ENCODE assay signal across 10 cellular contexts in the genomic region with DNA sequence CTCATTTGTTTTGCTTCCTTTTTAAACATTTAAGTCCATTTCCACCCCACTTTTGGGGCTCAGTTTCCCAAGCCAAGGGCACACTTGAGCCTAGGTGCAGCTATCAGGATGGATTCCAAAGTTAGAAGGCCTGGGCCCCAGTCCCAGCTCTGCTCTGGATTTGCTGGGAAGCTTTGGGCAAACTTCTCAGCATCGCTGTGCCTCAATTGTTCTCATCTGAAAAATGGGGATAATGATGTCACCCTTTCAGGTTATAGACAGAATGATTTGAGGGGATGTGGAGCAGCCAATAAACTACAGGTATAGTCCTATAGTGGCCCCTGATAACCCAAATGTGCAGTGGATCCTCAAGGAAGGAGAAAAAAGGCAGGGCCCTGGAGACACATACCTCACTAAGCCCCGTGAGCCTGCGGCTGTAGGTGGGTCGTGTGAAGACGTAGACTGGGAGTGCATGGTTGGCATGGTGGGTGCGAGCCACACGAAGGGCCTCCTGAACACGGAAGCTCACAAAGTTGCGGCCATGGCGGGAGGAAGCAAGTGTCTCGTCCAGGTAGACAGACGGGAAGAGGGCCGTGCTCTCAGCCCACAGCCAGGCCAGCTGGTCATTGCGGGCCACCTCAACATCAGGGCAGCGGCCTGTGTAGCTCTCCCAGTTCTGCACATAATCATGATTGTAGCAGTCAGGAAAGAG. TPM values are rescaled to one million over a fixed set of nuclear protein-coding genes. Genes with fewer than 3 reads are reported as not detected.
DNase-seq lines count a peak whose midpoint lies in the region; ATAC-seq and TF ChIP-seq lines count a peak whose summit lies in the region.
"Had no signal": no experiment of that assay in that cellular context is flagged by ENCODE, and none has a peak within 500 bp of the region (broad histone marks: within the 10 kb centered on the region; RNA-seq: fewer than 3 reads in every experiment).

No MANE protein-coding gene starts in this region.

- no peak for ATAC-seq in psoas muscle

- H3K9me3 Mint-ChIP-seq in CD8-positive, alpha-beta memory T cell: no peaks in the 10 kb centered on the region

- no peak overlapping the region for H3K4me3 ChIP-seq in CD8-positive, alpha-beta memory T cell (ENCODE audit: low read length)
- H3K4me3 ChIP-seq in left ventricle myocardium inferior (peak overlapping the region; percentile 86), psoas muscle (peak overlapping the region; percentile 90), foreskin fibroblast (ENCODE audit: low read depth in 1 of 2, low read length in 2 of 2) (no peak overlapping the region)

- DNase-seq in CD8-positive, alpha-beta memory T cell: no peak
- no peak for DNase-seq in left ventricle myocardium inferior
- peak in 1 of 2 donors; percentile 10 for DNase-seq in psoas muscle
- no peak for DNase-seq in stimulated activated CD4-positive, alpha-beta T cell treated with anti-CD3 and anti-CD28 coated beads, Interleukin-1b, Interleukin-23, amount 100 ng/mL, for 48 hours
- no peak for DNase-seq in foreskin fibroblast
- no peak for DNase-seq in HuH-7.5 (ENCODE audit: low spot score)
- no peak for DNase-seq in NCI-H2171 treated with DMSO at 0.1 percent for 48 hours (lab: John Stamatoyannopoulos, UW)
- DNase-seq: NCI-H446 treated with DMSO at 0.1 percent for 48 hours, trophoblast cell had no signal

- CTCF ChIA-PET in CD8-positive, alpha-beta memory T cell (lab: Charles Lee): interaction anchor here (1.1 to 3.1 kb wide), 3 partner anchors 9 to 21 kb away, joined by 3 to 16 read pairs (median 8); a partner anchor contains a TSS

- intact Hi-C loops in left ventricle myocardium inferior (cut with micrococcal nuclease) (no loop called here), psoas muscle (cut with DNase I) (no loop called here)

- H3K27me3 ChIP-seq in CD8-positive, alpha-beta memory T cell (ENCODE audit: insufficient read depth, low read length, poor library complexity, severe bottlenecking): no peaks in the 10 kb centered on the region
- H3K27me3 ChIP-seq in left ventricle myocardium inferior (ENCODE audit: low read depth) (no peaks in the 10 kb centered on the region), psoas muscle (ENCODE audit: insufficient read depth in 3 of 3, low read length in 2 of 3) (no peaks in the 10 kb centered on the region)

- peaks cover 35% of the 10 kb centered on the region for H3K4me1 ChIP-seq in CD8-positive, alpha-beta memory T cell (ENCODE audit: insufficient read depth, low read length)
- H3K4me1 ChIP-seq in left ventricle myocardium inferior: peaks cover 97% of the 10 kb centered on the region
- peaks cover 55% of the 10 kb centered on the region for H3K4me1 ChIP-seq in psoas muscle

- peak overlapping the region in 5 of 8 donors; percentile 29 to 75 (median 56) for H3K27ac Mint-ChIP-seq in CD8-positive, alpha-beta memory T cell

- peaks cover 38 to 64% (median 50%) of the 10 kb centered on the region in 3 donors for H3K4me1 Mint-ChIP-seq in CD8-positive, alpha-beta memory T cell

- H3K36me3 Mint-ChIP-seq in CD8-positive, alpha-beta memory T cell: peaks cover 0 to 3% (median 2%) of the 10 kb centered on the region in 3 donors

- POLR2A ChIA-PET in CD8-positive, alpha-beta memory T cell (lab: Charles Lee): interaction anchor here (1.3 to 5.2 kb wide), 2 partner anchors 20 to 27 kb away, joined by 4 to 31 read pairs; a partner anchor contains a TSS

- H3K4me3 Mint-ChIP-seq in CD8-positive, alpha-beta memory T cell: peak overlapping the region in 6 of 7 donors; percentile 54 to 94 (median 81)

- H3K27ac ChIP-seq in CD8-positive, alpha-beta memory T cell (ENCODE audit: low read depth, low read length): no peak overlapping the region
- H3K27ac ChIP-seq in left ventricle myocardium inferior (replicated peaks) (peak overlapping the region; percentile 99), psoas muscle (no peak overlapping the region)

- peaks cover 0 to 3% of the 10 kb centered on the region in 2 donors for H3K27me3 Mint-ChIP-seq in CD8-positive, alpha-beta memory T cell

- H3K9me3 ChIP-seq in CD8-positive, alpha-beta memory T cell (ENCODE audit: low read length): no peaks in the 10 kb centered on the region
- H3K9me3 ChIP-seq in left ventricle myocardium inferior (replicated peaks) (no peaks in the 10 kb centered on the region), psoas muscle (no peaks in the 10 kb centered on the region)

- H3K36me3 ChIP-seq in CD8-positive, alpha-beta memory T cell (ENCODE audit: insufficient read depth, low read length): no peaks in the 10 kb centered on the region
- H3K36me3 ChIP-seq in left ventricle myocardium inferior (peaks cover 45% of the 10 kb centered on the region), psoas muscle (ENCODE audit: insufficient read depth in 1 of 2, low read depth in 1 of 2) (peaks cover 0 to 42% of the 10 kb centered on the region in 2 donors)

- 67 to 83% (median 74%) methylated on average over 15 of the region's 15 CpGs for WGBS in psoas muscle, 3 donors

- TF ChIP-seq CTCF in left ventricle myocardium inferior (IDR thresholded peaks at IDR 0.05; ENCODE audit: borderline replicate concordance) (no peak), psoas muscle (IDR thresholded peaks at IDR 0.05) (no peak), foreskin fibroblast (IDR thresholded peaks at IDR 0.05; ENCODE audit: low read depth, low read length) (no peak)

TF ChIP-seq in PFSK-1, 5 proteins besides CTCF, POLR2A, EP300 and RAD21:
- TF ChIP-seq TAF1 (IDR thresholded peaks at IDR 0.05; ENCODE audit: borderline replicate concordance, insufficient read depth, low read length) (no peak), FOXP2 (optimal IDR thresholded peaks at IDR 0.05; ENCODE audit: borderline replicate concordance, extremely low read depth, extremely low read length, insufficient read depth) (no peak), POLR2AphosphoS5 (IDR thresholded peaks at IDR 0.05; ENCODE audit: low read depth, low read length) (0 out of 2 replicates have a peak, but pooled peaks have one; percentile 17), SIN3A (IDR thresholded peaks at IDR 0.05; ENCODE audit: borderline replicate concordance, insufficient read depth, low read length) (no peak)
- TF ChIP-seq, protein P1, sequence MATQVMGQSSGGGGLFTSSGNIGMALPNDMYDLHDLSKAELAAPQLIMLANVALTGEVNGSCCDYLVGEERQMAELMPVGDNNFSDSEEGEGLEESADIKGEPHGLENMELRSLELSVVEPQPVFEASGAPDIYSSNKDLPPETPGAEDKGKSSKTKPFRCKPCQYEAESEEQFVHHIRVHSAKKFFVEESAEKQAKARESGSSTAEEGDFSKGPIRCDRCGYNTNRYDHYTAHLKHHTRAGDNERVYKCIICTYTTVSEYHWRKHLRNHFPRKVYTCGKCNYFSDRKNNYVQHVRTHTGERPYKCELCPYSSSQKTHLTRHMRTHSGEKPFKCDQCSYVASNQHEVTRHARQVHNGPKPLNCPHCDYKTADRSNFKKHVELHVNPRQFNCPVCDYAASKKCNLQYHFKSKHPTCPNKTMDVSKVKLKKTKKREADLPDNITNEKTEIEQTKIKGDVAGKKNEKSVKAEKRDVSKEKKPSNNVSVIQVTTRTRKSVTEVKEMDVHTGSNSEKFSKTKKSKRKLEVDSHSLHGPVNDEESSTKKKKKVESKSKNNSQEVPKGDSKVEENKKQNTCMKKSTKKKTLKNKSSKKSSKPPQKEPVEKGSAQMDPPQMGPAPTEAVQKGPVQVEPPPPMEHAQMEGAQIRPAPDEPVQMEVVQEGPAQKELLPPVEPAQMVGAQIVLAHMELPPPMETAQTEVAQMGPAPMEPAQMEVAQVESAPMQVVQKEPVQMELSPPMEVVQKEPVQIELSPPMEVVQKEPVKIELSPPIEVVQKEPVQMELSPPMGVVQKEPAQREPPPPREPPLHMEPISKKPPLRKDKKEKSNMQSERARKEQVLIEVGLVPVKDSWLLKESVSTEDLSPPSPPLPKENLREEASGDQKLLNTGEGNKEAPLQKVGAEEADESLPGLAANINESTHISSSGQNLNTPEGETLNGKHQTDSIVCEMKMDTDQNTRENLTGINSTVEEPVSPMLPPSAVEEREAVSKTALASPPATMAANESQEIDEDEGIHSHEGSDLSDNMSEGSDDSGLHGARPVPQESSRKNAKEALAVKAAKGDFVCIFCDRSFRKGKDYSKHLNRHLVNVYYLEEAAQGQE (IDR thresholded peaks at IDR 0.05; ENCODE audit: insufficient read depth in 1 of 2, low read depth in 2 of 2, low read length in 2 of 2): no peak

RNA-seq across cellular contexts. Expression of a gene that starts 3.2 kb away (rescaled TPM):
- total RNA-seq in CD8-positive, alpha-beta memory T cell: 10 to 100 TPM; 13.7 to 13.9 TPM
- 10.8 TPM for polyA plus RNA-seq in CD8-positive, alpha-beta memory T cell
- 61.4 TPM for polyA plus RNA-seq in PFSK-1 (2012; ENCODE audit: insufficient read length, low read depth)
- total RNA-seq in left ventricle myocardium inferior: 38.9 TPM
- total RNA-seq in psoas muscle: 10 to 100 TPM; 20.6 to 42.8 (median 25.6) TPM
- polyA plus RNA-seq in psoas muscle: 10 to 100 TPM; 25.3 to 61.7 (median 41.8) TPM

RNA-seq across cellular contexts. Expression of a gene that starts 8.7 kb away (rescaled TPM):
- 10 to 100 TPM; 31.4 to 36.6 TPM for total RNA-seq in CD8-positive, alpha-beta memory T cell
- 52.9 TPM for polyA plus RNA-seq in CD8-positive, alpha-beta memory T cell
- polyA plus RNA-seq in PFSK-1 (2012; ENCODE audit: insufficient read length, low read depth): 46.1 TPM
- 32.9 TPM for total RNA-seq in left ventricle myocardium inferior
- total RNA-seq in psoas muscle: 10 to 100 TPM; 31.5 to 43.6 (median 33.7) TPM
- 100 to 1,000 TPM in 1 of 3 donors, 10 to 100 TPM in 2; 38.0 to 100 (median 84.9) TPM for polyA plus RNA-seq in psoas muscle

RNA-seq across cellular contexts. Expression of a gene that starts 16.0 kb away (rescaled TPM):
- under 1 TPM in 1 of 2 experiments, not detected in 1; 0.13 TPM for total RNA-seq in CD8-positive, alpha-beta memory T cell
- polyA plus RNA-seq in CD8-positive, alpha-beta memory T cell: 0.81 TPM
- 13.1 TPM for polyA plus RNA-seq in PFSK-1 (2012; ENCODE audit: insufficient read length, low read depth)
- total RNA-seq in left ventricle myocardium inferior (52.2 TPM), psoas muscle (10 to 100 TPM in 3 of 4 donors, 1 to 10 TPM in 1; 8.5 to 20.8 (median 13.7) TPM)
- 10 to 100 TPM in 2 of 3 donors, 1 to 10 TPM in 1; 9.5 to 15.1 (median 13.8) TPM for polyA plus RNA-seq in psoas muscle

RNA-seq across cellular contexts. Expression of a gene that starts 20.1 kb away (rescaled TPM):
- total RNA-seq in CD8-positive, alpha-beta memory T cell: 1 to 10 TPM; 7.7 to 8.4 TPM
- polyA plus RNA-seq in CD8-positive, alpha-beta memory T cell: 3.6 TPM
- polyA plus RNA-seq in PFSK-1 (2012; ENCODE audit: insufficient read length, low read depth): 3.8 TPM
- total RNA-seq in left ventricle myocardium inferior (1.2 TPM), psoas muscle (1 to 10 TPM in 1 of 4 donors, under 1 TPM in 3; 0.28 to 2.1 (median 0.65) TPM)
- polyA plus RNA-seq in psoas muscle: 1 to 10 TPM in 2 of 3 donors, under 1 TPM in 1; 0.23 to 3.4 (median 1.2) TPM

RNA-seq across cellular contexts. Expression of a gene that starts 20.1 kb away (rescaled TPM):
- 10 to 100 TPM; 17.3 to 18.3 TPM for total RNA-seq in CD8-positive, alpha-beta memory T cell
- 19.3 TPM for polyA plus RNA-seq in CD8-positive, alpha-beta memory T cell
- 7.5 TPM for polyA plus RNA-seq in PFSK-1 (2012; ENCODE audit: insufficient read length, low read depth)
- total RNA-seq in left ventricle myocardium inferior: 5.3 TPM
- total RNA-seq in psoas muscle: 1 to 10 TPM; 7.9 to 9.7 (median 8.3) TPM
- polyA plus RNA-seq in psoas muscle: 10 to 100 TPM in 1 of 3 donors, 1 to 10 TPM in 2; 6.8 to 12.8 (median 10.0) TPM

Comparison
In these comparisons a context has a peak if more than half of its experiments do, and no peak if none do; other contexts are left out.
1. H3K4me3 ChIP-seq: peak in left ventricle myocardium inferior (single experiment) and psoas muscle (single experiment); none in CD8-positive, alpha-beta memory T cell (single experiment) and foreskin fibroblast (0 of 2).
2. RNA of a gene that starts 16.0 kb away (total RNA-seq): 52.2 TPM in left ventricle myocardium inferior (single experiment) and 8.5 to 20.8 TPM in psoas muscle; 0.13 TPM in CD8-positive, alpha-beta memory T cell; every median in the first group is over 4 times any median in the second.